ENCODE assay signal across 9 cellular contexts in the genomic region with DNA sequence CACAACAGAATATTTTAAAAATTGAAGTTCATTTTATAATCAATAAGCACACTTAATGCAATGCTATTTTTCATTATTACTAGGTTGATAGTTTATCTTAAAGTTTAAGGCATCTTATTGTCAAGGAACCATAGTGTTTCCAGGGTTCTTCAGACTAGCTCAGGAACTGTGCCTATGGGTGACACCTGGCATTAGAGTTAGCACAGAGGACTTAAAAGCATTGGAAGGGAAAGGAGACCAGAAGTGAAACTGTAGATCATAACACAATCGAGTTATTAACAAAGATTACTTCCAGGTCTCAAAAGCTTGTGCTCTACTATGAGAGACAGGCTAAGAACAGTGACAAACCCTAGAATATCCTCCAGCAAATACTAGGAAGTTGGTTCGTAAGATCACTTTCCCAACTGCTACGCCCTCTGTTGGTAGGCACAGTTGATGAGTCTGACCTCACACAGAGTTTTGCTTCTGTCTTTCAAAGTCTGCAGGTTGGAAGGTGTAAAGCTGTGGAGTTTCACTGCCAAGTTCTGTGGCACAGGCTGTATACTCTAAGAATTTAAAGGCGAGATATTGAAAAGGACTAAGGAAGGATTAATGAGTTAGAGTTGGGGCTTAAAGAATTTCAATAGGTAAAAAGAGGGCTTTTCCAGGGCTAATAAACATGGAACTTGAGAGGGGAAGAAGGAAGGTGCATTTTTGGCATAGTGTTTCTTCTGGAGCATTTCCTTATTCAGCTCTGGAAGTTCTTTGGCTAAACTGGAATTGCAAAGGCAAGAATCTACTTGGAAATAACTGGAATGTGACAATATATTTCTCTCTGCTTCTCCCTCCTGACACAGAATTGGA.
DNase-seq lines count a peak whose midpoint lies in the region; ATAC-seq, FAIRE-seq and TF ChIP-seq lines count a peak whose summit lies in the region.
"Had no signal": no experiment of that assay in that cellular context is flagged by ENCODE, and none has a peak within 500 bp of the region (broad histone marks: within the 10 kb centered on the region; RNA-seq: fewer than 3 reads in every experiment).

No MANE protein-coding gene starts in this region.

- peak; percentile 95 for ATAC-seq in GM19452 (IDR thresholded peaks at IDR 0.05; ENCODE audit: unreplicated experiment)
- peak; percentile 87 for ATAC-seq in HG03460 (IDR thresholded peaks at IDR 0.05; ENCODE audit: unreplicated experiment)

- peak; percentile 60 for FAIRE-seq in G401.6 (lab: Jason Lieb, UNC)

- peaks cover 19% of the 10 kb centered on the region for H3K4me1 ChIP-seq in suprapubic skin

- TF ChIP-seq CTCF in astrocyte of the spinal cord (IDR thresholded peaks at IDR 0.05; ENCODE audit: low read depth, low read length) (peak; percentile 87), suprapubic skin (IDR thresholded peaks at IDR 0.05) (peak; percentile 70 to 75)

- no peaks in the 10 kb centered on the region for H3K27me3 ChIP-seq in suprapubic skin

- no peak for TF ChIP-seq POLR2A in suprapubic skin (IDR thresholded peaks at IDR 0.05)

- no peaks in the 10 kb centered on the region for H3K9me3 ChIP-seq in suprapubic skin

- H3K36me3 ChIP-seq in suprapubic skin: no peaks in the 10 kb centered on the region

- DNase-seq in NCI-H774 (lab: John Stamatoyannopoulos, UW): peak; percentile 43
- peak; percentile 70 for DNase-seq in astrocyte of the spinal cord (ENCODE audit: low read depth, low spot score)
- peak; percentile 68 for DNase-seq in inferior parietal cortex (ENCODE audit: extremely low spot score)
- DNase-seq in suprapubic skin (ENCODE audit: low spot score in 2 of 2): no peak
- no peak for DNase-seq in stimulated activated CD4-positive, alpha-beta T cell treated with anti-CD3 and anti-CD28 coated beads, Interleukin-4, amount 100 ng/mL, for 24 hours
- DNase-seq: activated naive CD8-positive, alpha-beta T cell treated with anti-CD3 and anti-CD28 coated beads, Interleukin-2, amount 10 ng/mL, durations not matched to agents 7 days and 5 days had no signal

- TF ChIP-seq EP300 in suprapubic skin (IDR thresholded peaks at IDR 0.05): no peak

- WGBS in suprapubic skin: 25% methylated on average over 4 of the region's 4 CpGs

- H3K4me3 ChIP-seq in astrocyte of the spinal cord (ENCODE audit: low read depth, low read length) (no peak overlapping the region), suprapubic skin (no peak overlapping the region)

- in situ Hi-C loops in astrocyte of the spinal cord (cut with HindIII; ENCODE audit: low sequenced_read_pairs): no loop called here

- no peak overlapping the region for H3K27ac ChIP-seq in suprapubic skin

Comparison
In these comparisons a context has a peak if more than half of its experiments do, and no peak if none do; other contexts are left out.
1. DNase-seq: peak in NCI-H774 (single experiment), astrocyte of the spinal cord (single experiment) and inferior parietal cortex (single experiment); none in suprapubic skin (0 of 2) and stimulated activated CD4-positive, alpha-beta T cell treated with anti-CD3 and anti-CD28 coated beads, Interleukin-4, amount 100 ng/mL, for 24 hours (single experiment).